In genomic region chr11:62054484-62055121, GRCh38 we compare ENCODE assay signal across 1 cellular context.
TF ChIP-seq lines count a peak whose summit lies in the region.

No MANE protein-coding gene starts in this region.

TF ChIP-seq in HepG2, 621 proteins besides CTCF, POLR2A, EP300 and RAD21 (continued from another document and continues in another):
- TF ChIP-seq, protein P1, sequence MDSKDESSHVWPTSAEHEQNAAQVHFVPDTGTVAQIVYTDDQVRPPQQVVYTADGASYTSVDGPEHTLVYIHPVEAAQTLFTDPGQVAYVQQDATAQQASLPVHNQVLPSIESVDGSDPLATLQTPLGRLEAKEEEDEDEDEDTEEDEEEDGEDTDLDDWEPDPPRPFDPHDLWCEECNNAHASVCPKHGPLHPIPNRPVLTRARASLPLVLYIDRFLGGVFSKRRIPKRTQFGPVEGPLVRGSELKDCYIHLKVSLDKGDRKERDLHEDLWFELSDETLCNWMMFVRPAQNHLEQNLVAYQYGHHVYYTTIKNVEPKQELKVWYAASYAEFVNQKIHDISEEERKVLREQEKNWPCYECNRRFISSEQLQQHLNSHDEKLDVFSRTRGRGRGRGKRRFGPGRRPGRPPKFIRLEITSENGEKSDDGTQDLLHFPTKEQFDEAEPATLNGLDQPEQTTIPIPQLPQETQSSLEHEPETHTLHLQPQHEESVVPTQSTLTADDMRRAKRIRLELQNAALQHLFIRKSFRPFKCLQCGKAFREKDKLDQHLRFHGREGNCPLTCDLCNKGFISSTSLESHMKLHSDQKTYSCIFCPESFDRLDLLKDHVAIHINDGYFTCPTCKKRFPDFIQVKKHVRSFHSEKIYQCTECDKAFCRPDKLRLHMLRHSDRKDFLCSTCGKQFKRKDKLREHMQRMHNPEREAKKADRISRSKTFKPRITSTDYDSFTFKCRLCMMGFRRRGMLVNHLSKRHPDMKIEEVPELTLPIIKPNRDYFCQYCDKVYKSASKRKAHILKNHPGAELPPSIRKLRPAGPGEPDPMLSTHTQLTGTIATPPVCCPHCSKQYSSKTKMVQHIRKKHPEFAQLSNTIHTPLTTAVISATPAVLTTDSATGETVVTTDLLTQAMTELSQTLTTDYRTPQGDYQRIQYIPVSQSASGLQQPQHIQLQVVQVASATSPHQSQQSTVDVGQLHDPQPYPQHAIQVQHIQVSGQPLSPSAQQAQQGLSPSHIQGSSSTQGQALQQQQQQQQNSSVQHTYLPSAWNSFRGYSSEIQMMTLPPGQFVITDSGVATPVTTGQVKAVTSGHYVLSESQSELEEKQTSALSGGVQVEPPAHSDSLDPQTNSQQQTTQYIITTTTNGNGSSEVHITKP (CRISPR knock-in tag; IDR thresholded peaks at IDR 0.05; ENCODE audit: low read depth): no peak
- TF ChIP-seq, protein P2, sequence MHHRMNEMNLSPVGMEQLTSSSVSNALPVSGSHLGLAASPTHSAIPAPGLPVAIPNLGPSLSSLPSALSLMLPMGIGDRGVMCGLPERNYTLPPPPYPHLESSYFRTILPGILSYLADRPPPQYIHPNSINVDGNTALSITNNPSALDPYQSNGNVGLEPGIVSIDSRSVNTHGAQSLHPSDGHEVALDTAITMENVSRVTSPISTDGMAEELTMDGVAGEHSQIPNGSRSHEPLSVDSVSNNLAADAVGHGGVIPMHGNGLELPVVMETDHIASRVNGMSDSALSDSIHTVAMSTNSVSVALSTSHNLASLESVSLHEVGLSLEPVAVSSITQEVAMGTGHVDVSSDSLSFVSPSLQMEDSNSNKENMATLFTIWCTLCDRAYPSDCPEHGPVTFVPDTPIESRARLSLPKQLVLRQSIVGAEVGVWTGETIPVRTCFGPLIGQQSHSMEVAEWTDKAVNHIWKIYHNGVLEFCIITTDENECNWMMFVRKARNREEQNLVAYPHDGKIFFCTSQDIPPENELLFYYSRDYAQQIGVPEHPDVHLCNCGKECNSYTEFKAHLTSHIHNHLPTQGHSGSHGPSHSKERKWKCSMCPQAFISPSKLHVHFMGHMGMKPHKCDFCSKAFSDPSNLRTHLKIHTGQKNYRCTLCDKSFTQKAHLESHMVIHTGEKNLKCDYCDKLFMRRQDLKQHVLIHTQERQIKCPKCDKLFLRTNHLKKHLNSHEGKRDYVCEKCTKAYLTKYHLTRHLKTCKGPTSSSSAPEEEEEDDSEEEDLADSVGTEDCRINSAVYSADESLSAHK (CRISPR knock-in tag; IDR thresholded peaks at IDR 0.05; ENCODE audit: borderline replicate concordance): no peak
- TF ChIP-seq, protein P3, sequence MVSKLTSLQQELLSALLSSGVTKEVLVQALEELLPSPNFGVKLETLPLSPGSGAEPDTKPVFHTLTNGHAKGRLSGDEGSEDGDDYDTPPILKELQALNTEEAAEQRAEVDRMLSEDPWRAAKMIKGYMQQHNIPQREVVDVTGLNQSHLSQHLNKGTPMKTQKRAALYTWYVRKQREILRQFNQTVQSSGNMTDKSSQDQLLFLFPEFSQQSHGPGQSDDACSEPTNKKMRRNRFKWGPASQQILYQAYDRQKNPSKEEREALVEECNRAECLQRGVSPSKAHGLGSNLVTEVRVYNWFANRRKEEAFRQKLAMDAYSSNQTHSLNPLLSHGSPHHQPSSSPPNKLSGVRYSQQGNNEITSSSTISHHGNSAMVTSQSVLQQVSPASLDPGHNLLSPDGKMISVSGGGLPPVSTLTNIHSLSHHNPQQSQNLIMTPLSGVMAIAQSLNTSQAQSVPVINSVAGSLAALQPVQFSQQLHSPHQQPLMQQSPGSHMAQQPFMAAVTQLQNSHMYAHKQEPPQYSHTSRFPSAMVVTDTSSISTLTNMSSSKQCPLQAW (CRISPR knock-in tag; IDR thresholded peaks at IDR 0.05): 0 out of 2 replicates have a peak, but pooled peaks have one; percentile 45
- TF ChIP-seq PRMT3 (CRISPR knock-in tag; IDR thresholded peaks at IDR 0.05; ENCODE audit: borderline replicate concordance, low read depth) (no peak), ZBTB49 (CRISPR knock-in tag; IDR thresholded peaks at IDR 0.05; ENCODE audit: borderline replicate concordance) (no peak), FOSL2 (CRISPR knock-in tag; IDR thresholded peaks at IDR 0.05) (peak; percentile 58), ARNT2 (CRISPR knock-in tag; IDR thresholded peaks at IDR 0.05; ENCODE audit: low read depth) (no peak), RFXANK (CRISPR knock-in tag; IDR thresholded peaks at IDR 0.05) (no peak), ZNF18 (CRISPR knock-in tag; IDR thresholded peaks at IDR 0.05; ENCODE audit: insufficient replicate concordance) (no peak), CEBPB (IDR thresholded peaks at IDR 0.05; ENCODE audit: borderline replicate concordance, low read depth, low read length) (peak; percentile 60), RNF2 (conservative IDR thresholded peaks at IDR 0.05; ENCODE audit: low read depth) (no peak), ZNF768 (CRISPR knock-in tag; IDR thresholded peaks at IDR 0.05) (no peak), ZNF124 (CRISPR knock-in tag; IDR thresholded peaks at IDR 0.05) (no peak), MXD3 (CRISPR knock-in tag; IDR thresholded peaks at IDR 0.05) (no peak), BCL6 (CRISPR knock-in tag; IDR thresholded peaks at IDR 0.05) (no peak), ZNF326 (CRISPR knock-in tag; IDR thresholded peaks at IDR 0.05; ENCODE audit: borderline replicate concordance) (no peak), SMAD1 (CRISPR knock-in tag; IDR thresholded peaks at IDR 0.05; ENCODE audit: borderline replicate concordance, low read depth) (no peak)
- TF ChIP-seq, protein P4, sequence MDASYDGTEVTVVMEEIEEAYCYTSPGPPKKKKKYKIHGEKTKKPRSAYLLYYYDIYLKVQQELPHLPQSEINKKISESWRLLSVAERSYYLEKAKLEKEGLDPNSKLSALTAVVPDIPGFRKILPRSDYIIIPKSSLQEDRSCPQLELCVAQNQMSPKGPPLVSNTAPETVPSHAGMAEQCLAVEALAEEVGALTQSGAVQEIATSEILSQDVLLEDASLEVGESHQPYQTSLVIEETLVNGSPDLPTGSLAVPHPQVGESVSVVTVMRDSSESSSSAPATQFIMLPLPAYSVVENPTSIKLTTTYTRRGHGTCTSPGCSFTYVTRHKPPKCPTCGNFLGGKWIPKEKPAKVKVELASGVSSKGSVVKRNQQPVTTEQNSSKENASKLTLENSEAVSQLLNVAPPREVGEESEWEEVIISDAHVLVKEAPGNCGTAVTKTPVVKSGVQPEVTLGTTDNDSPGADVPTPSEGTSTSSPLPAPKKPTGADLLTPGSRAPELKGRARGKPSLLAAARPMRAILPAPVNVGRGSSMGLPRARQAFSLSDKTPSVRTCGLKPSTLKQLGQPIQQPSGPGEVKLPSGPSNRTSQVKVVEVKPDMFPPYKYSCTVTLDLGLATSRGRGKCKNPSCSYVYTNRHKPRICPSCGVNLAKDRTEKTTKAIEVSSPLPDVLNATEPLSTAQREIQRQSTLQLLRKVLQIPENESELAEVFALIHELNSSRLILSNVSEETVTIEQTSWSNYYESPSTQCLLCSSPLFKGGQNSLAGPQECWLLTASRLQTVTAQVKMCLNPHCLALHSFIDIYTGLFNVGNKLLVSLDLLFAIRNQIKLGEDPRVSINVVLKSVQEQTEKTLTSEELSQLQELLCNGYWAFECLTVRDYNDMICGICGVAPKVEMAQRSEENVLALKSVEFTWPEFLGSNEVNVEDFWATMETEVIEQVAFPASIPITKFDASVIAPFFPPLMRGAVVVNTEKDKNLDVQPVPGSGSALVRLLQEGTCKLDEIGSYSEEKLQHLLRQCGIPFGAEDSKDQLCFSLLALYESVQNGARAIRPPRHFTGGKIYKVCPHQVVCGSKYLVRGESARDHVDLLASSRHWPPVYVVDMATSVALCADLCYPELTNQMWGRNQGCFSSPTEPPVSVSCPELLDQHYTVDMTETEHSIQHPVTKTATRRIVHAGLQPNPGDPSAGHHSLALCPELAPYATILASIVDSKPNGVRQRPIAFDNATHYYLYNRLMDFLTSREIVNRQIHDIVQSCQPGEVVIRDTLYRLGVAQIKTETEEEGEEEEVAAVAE (CRISPR knock-in tag; IDR thresholded peaks at IDR 0.05; ENCODE audit: borderline replicate concordance): no peak
- TF ChIP-seq, protein P5, sequence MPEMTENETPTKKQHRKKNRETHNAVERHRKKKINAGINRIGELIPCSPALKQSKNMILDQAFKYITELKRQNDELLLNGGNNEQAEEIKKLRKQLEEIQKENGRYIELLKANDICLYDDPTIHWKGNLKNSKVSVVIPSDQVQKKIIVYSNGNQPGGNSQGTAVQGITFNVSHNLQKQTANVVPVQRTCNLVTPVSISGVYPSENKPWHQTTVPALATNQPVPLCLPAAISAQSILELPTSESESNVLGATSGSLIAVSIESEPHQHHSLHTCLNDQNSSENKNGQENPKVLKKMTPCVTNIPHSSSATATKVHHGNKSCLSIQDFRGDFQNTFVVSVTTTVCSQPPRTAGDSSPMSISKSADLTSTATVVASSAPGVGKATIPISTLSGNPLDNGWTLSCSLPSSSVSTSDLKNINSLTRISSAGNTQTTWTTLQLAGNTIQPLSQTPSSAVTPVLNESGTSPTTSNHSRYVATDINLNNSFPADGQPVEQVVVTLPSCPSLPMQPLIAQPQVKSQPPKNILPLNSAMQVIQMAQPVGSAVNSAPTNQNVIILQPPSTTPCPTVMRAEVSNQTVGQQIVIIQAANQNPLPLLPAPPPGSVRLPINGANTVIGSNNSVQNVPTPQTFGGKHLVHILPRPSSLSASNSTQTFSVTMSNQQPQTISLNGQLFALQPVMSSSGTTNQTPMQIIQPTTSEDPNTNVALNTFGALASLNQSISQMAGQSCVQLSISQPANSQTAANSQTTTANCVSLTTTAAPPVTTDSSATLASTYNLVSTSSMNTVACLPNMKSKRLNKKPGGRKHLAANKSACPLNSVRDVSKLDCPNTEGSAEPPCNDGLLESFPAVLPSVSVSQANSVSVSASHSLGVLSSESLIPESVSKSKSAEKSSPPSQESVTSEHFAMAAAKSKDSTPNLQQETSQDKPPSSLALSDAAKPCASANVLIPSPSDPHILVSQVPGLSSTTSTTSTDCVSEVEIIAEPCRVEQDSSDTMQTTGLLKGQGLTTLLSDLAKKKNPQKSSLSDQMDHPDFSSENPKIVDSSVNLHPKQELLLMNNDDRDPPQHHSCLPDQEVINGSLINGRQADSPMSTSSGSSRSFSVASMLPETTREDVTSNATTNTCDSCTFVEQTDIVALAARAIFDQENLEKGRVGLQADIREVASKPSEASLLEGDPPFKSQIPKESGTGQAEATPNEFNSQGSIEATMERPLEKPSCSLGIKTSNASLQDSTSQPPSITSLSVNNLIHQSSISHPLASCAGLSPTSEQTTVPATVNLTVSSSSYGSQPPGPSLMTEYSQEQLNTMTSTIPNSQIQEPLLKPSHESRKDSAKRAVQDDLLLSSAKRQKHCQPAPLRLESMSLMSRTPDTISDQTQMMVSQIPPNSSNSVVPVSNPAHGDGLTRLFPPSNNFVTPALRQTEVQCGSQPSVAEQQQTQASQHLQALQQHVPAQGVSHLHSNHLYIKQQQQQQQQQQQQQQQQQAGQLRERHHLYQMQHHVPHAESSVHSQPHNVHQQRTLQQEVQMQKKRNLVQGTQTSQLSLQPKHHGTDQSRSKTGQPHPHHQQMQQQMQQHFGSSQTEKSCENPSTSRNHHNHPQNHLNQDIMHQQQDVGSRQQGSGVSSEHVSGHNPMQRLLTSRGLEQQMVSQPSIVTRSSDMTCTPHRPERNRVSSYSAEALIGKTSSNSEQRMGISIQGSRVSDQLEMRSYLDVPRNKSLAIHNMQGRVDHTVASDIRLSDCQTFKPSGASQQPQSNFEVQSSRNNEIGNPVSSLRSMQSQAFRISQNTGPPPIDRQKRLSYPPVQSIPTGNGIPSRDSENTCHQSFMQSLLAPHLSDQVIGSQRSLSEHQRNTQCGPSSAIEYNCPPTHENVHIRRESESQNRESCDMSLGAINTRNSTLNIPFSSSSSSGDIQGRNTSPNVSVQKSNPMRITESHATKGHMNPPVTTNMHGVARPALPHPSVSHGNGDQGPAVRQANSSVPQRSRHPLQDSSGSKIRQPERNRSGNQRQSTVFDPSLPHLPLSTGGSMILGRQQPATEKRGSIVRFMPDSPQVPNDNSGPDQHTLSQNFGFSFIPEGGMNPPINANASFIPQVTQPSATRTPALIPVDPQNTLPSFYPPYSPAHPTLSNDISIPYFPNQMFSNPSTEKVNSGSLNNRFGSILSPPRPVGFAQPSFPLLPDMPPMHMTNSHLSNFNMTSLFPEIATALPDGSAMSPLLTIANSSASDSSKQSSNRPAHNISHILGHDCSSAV (CRISPR knock-in tag; IDR thresholded peaks at IDR 0.05; ENCODE audit: borderline replicate concordance): no peak
- TF ChIP-seq, protein P6, sequence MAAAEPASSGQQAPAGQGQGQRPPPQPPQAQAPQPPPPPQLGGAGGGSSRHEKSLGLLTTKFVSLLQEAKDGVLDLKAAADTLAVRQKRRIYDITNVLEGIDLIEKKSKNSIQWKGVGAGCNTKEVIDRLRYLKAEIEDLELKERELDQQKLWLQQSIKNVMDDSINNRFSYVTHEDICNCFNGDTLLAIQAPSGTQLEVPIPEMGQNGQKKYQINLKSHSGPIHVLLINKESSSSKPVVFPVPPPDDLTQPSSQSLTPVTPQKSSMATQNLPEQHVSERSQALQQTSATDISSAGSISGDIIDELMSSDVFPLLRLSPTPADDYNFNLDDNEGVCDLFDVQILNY (CRISPR knock-in tag; conservative IDR thresholded peaks at IDR 0.05): no peak
- TF ChIP-seq, protein P7, sequence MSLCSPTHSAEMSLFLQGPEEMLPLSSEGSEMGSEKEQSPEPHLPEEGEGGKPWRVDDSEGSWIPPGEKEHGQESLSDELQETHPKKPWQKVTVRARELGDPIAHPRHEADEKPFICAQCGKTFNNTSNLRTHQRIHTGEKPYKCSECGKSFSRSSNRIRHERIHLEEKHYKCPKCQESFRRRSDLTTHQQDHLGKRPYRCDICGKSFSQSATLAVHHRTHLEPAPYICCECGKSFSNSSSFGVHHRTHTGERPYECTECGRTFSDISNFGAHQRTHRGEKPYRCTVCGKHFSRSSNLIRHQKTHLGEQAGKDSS (CRISPR knock-in tag; IDR thresholded peaks at IDR 0.05; ENCODE audit: borderline replicate concordance, low read depth): no peak
